ENCODE assay signal across 20 cellular contexts in the genomic region with DNA sequence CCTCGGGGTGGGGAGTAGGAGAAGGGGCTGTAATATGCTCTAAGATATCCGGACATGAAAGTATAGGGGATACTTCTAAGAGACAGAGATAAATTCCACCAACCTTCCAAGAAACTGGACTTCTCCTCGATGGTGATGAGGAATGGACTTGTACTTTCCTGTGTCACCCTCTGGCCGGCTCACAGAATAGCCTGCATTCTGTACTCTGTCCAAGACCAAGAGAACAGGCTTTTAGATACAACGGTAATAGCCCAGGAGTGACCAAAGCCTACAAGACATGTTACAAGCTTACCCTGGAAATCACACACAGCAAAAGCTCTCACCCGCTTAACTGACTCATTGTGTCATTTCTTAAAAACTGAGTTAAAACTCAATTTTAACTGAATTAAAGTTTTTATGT.
DNase-seq lines count a peak whose midpoint lies in the region; ATAC-seq and TF ChIP-seq lines count a peak whose summit lies in the region.
"Had no signal": no experiment of that assay in that cellular context is flagged by ENCODE, and none has a peak within 500 bp of the region (broad histone marks: within the 10 kb centered on the region; RNA-seq: fewer than 3 reads in every experiment).

No MANE protein-coding gene starts in this region.

- BruUV-seq in Caco-2 (replicated peaks; lab: Mats Ljungman, UMichigan): no TSS peak

- peak overlapping the region in 1 of 2 donors; percentile 19 for H3K27ac ChIP-seq in right atrium auricular region
- H3K27ac ChIP-seq: 22Rv1 had no signal

- TF ChIP-seq CTCF in right atrium auricular region (IDR thresholded peaks at IDR 0.05) (no peak), nephron (IDR thresholded peaks at IDR 0.05; ENCODE audit: unreplicated experiment in 3 of 3) (no peak), Caco-2 (IDR thresholded peaks at IDR 0.05; ENCODE audit: insufficient read depth in 1 of 2, low read depth in 1 of 2, low read length in 1 of 2, severe bottlenecking in 1 of 2, unreplicated experiment in 1 of 2) (no peak)

- H3K4me1 Mint-ChIP-seq in central memory CD8-positive, alpha-beta T cell: peaks cover 7% of the 10 kb centered on the region
- H3K4me1 Mint-ChIP-seq in nephron (peaks cover 45% of the 10 kb centered on the region), Caco-2 (ENCODE audit: low read depth, unreplicated experiment) (no peaks in the 10 kb centered on the region)
- H3K4me1 Mint-ChIP-seq in stimulated activated memory B cell treated with anti-CD40 and anti-IgM and Interleukin-4, amounts not matched to agents 10 μg/mL and 1 μg/mL and 100 μg/mL, for 72 hours: peaks cover 9% of the 10 kb centered on the region

- H3K36me3 Mint-ChIP-seq in central memory CD8-positive, alpha-beta T cell (ENCODE audit: insufficient read depth): peaks cover 40% of the 10 kb centered on the region
- H3K36me3 Mint-ChIP-seq in nephron (ENCODE audit: low read depth) (peaks cover 75% of the 10 kb centered on the region), Caco-2 (ENCODE audit: insufficient read depth, unreplicated experiment) (peaks cover 91% of the 10 kb centered on the region)
- peaks cover 75% of the 10 kb centered on the region for H3K36me3 Mint-ChIP-seq in stimulated activated memory B cell treated with anti-CD40 and anti-IgM and Interleukin-4, amounts not matched to agents 10 μg/mL and 1 μg/mL and 100 μg/mL, for 72 hours

- H3K27me3 ChIP-seq in right atrium auricular region: no peaks in the 10 kb centered on the region
- H3K27me3 ChIP-seq in Caco-2 (replicated peaks; ENCODE audit: control insufficient read depth, insufficient read depth, low read length): no peaks in the 10 kb centered on the region

- H3K36me3 ChIP-seq in right atrium auricular region (peaks cover 74% of the 10 kb centered on the region), Caco-2 (ENCODE audit: control insufficient read depth, insufficient read depth, low read length) (peaks cover 1% of the 10 kb centered on the region; the same call in 1 of the 2 replicates)

- intact Hi-C loops in Right ventricle myocardium inferior (cut with DNase I) (loop anchor here (5.0 kb wide), 1 partner anchor 75 kb away; a partner anchor contains a TSS), Caco-2 (cut with micrococcal nuclease; ENCODE audit: unreplicated experiment) (no loop called here)

- no peaks in the 10 kb centered on the region for H3K27me3 Mint-ChIP-seq in central memory CD8-positive, alpha-beta T cell
- H3K27me3 Mint-ChIP-seq in nephron (ENCODE audit: low read depth): peaks cover 4% of the 10 kb centered on the region
- H3K27me3 Mint-ChIP-seq in Caco-2 (ENCODE audit: insufficient read depth, unreplicated experiment): no peaks in the 10 kb centered on the region
- H3K27me3 Mint-ChIP-seq in stimulated activated memory B cell treated with anti-CD40 and anti-IgM and Interleukin-4, amounts not matched to agents 10 μg/mL and 1 μg/mL and 100 μg/mL, for 72 hours: no peaks in the 10 kb centered on the region

- H3K4me1 ChIP-seq in right atrium auricular region (peaks cover 0 to 5% of the 10 kb centered on the region in 2 donors), Caco-2 (no peaks in the 10 kb centered on the region)
- H3K4me1 ChIP-seq: HAP-1 had no signal

- no peak overlapping the region for H3K4me3 ChIP-seq in right atrium auricular region
- H3K4me3 ChIP-seq in Caco-2 (ENCODE audit: low read depth, low read length): no peak overlapping the region
- H3K4me3 ChIP-seq: HAP-1 had no signal

- no peaks in the 10 kb centered on the region for H3K9me3 Mint-ChIP-seq in central memory CD8-positive, alpha-beta T cell
- H3K9me3 Mint-ChIP-seq in nephron: no peaks in the 10 kb centered on the region
- no peaks in the 10 kb centered on the region for H3K9me3 Mint-ChIP-seq in Caco-2 (ENCODE audit: unreplicated experiment)
- no peaks in the 10 kb centered on the region for H3K9me3 Mint-ChIP-seq in stimulated activated memory B cell treated with anti-CD40 and anti-IgM and Interleukin-4, amounts not matched to agents 10 μg/mL and 1 μg/mL and 100 μg/mL, for 72 hours

- ATAC-seq in Right ventricle myocardium inferior (peak; percentile 53), HG03520 (IDR thresholded peaks at IDR 0.05; ENCODE audit: unreplicated experiment) (no peak)
- no peak for ATAC-seq in central memory CD8-positive, alpha-beta T cell (replicated peaks; ENCODE audit: extremely low read depth, poor library complexity, severe bottlenecking)
- ATAC-seq in stimulated activated memory B cell treated with anti-CD40 and anti-IgM and Interleukin-4, amounts not matched to agents 10 μg/mL and 1 μg/mL and 100 μg/mL, for 72 hours: no peak
- ATAC-seq: Panc1 had no signal

- no peak overlapping the region for H3K4me3 Mint-ChIP-seq in central memory CD8-positive, alpha-beta T cell
- H3K4me3 Mint-ChIP-seq in nephron: no peak overlapping the region
- H3K4me3 Mint-ChIP-seq in Caco-2 (ENCODE audit: unreplicated experiment): no peak overlapping the region
- no peak overlapping the region for H3K4me3 Mint-ChIP-seq in stimulated activated memory B cell treated with anti-CD40 and anti-IgM and Interleukin-4, amounts not matched to agents 10 μg/mL and 1 μg/mL and 100 μg/mL, for 72 hours

- DNase-seq in Right ventricle myocardium inferior (ENCODE audit: missing footprints): no peak
- DNase-seq in right atrium auricular region (ENCODE audit: low spot score): no peak
- DNase-seq in central memory CD8-positive, alpha-beta T cell (ENCODE audit: low spot score in 2 of 2): no peak
- DNase-seq in dedifferentiated amniotic fluid mesenchymal stem cell (ENCODE audit: extremely low spot score): no peak
- DNase-seq in Caco-2: no peak
- DNase-seq: AML-193, DMS 273 treated with DMSO at 0.1 percent for 48 hours, DND-41, GDM1, MM.1S, NCI-H1092, NCI-H1436 treated with DMSO at 0.1 percent for 48 hours, NCI-H2171, NCI-H526 had no signal

- H3K9me3 ChIP-seq in right atrium auricular region: no peaks in the 10 kb centered on the region
- no peaks in the 10 kb centered on the region for H3K9me3 ChIP-seq in Caco-2
- H3K9me3 ChIP-seq: HAP-1 had no signal

- POLR2A ChIA-PET in Caco-2 (lab: Charles Lee): no interaction called here

- CTCF ChIA-PET in Caco-2 (lab: Charles Lee): no interaction called here

- H3K27ac Mint-ChIP-seq in central memory CD8-positive, alpha-beta T cell (ENCODE audit: low read depth): peak overlapping the region; percentile 38
- H3K27ac Mint-ChIP-seq in nephron (peak overlapping the region; percentile 72 to 76 (median 74)), Caco-2 (ENCODE audit: unreplicated experiment) (no peak overlapping the region)
- H3K27ac Mint-ChIP-seq in stimulated activated memory B cell treated with anti-CD40 and anti-IgM and Interleukin-4, amounts not matched to agents 10 μg/mL and 1 μg/mL and 100 μg/mL, for 72 hours: no peak overlapping the region

Comparison
In these comparisons a context has a peak if more than half of its experiments do, and no peak if none do; other contexts are left out.
1. H3K27ac Mint-ChIP-seq: peak in central memory CD8-positive, alpha-beta T cell (single experiment) and nephron (3 of 3); none in Caco-2 (single experiment) and stimulated activated memory B cell treated with anti-CD40 and anti-IgM and Interleukin-4, amounts not matched to agents 10 μg/mL and 1 μg/mL and 100 μg/mL, for 72 hours (single experiment).